1 cellular context compared by ENCODE assay signal in genomic region chr6:38676974-38677544, GRCh38.
A peak's percentile ranks its signal among the peaks of the same experiment; 100 is the strongest.
TF ChIP-seq lines count a peak whose summit lies in the region.

No MANE protein-coding gene starts in this region.

TF ChIP-seq in K562, 482 proteins besides CTCF, POLR2A, EP300 and RAD21:
- 0 out of 2 replicates have a peak, but pooled peaks have one; percentile 84 for TF ChIP-seq CCAR2 (IDR thresholded peaks at IDR 0.05; ENCODE audit: low read depth, low read length)
- TF ChIP-seq MBD2 (IDR thresholded peaks at IDR 0.05; ENCODE audit: borderline replicate concordance, low read depth): no peak
TF ChIP-seq in K562: peak in this region for 1.
